ENCODE assay signal across 1 cellular context in genomic region chr3:134427400-134428111, GRCh38.
TF ChIP-seq lines count a peak whose summit lies in the region.

No MANE protein-coding gene starts in this region.

TF ChIP-seq in A549, 52 proteins besides CTCF, POLR2A, EP300 and RAD21 (continued from another document):
- TF ChIP-seq BHLHE40 (IDR thresholded peaks at IDR 0.05; ENCODE audit: low read depth, low read length) (peak; percentile 85), CEBPB (IDR thresholded peaks at IDR 0.05) (peak in 1 of 2 experiments; percentile 50; a peak in 1 of 4 replicates), FOSL2 (IDR thresholded peaks at IDR 0.05) (peak; percentile 85), FOSL2 (CRISPR knock-in tag; IDR thresholded peaks at IDR 0.05) (peak; percentile 95), MAX (IDR thresholded peaks at IDR 0.05) (peak; percentile 97), NPAS2 (CRISPR knock-in tag; IDR thresholded peaks at IDR 0.05; ENCODE audit: borderline replicate concordance) (no peak), CHD4 (IDR thresholded peaks at IDR 0.05; ENCODE audit: borderline replicate concordance) (no peak), REST (IDR thresholded peaks at IDR 0.05) (no peak), FOSB (CRISPR knock-in tag; IDR thresholded peaks at IDR 0.05) (no peak), HDAC2 (IDR thresholded peaks at IDR 0.05) (no peak), MYC (IDR thresholded peaks at IDR 0.05; ENCODE audit: borderline replicate concordance, low read length) (no peak), HOXB5 (CRISPR knock-in tag; IDR thresholded peaks at IDR 0.05) (peak; percentile 75), HEYL (CRISPR knock-in tag; IDR thresholded peaks at IDR 0.05) (no peak)
